Comparison of ENCODE assay signal across 8 cellular contexts in the genomic region with DNA sequence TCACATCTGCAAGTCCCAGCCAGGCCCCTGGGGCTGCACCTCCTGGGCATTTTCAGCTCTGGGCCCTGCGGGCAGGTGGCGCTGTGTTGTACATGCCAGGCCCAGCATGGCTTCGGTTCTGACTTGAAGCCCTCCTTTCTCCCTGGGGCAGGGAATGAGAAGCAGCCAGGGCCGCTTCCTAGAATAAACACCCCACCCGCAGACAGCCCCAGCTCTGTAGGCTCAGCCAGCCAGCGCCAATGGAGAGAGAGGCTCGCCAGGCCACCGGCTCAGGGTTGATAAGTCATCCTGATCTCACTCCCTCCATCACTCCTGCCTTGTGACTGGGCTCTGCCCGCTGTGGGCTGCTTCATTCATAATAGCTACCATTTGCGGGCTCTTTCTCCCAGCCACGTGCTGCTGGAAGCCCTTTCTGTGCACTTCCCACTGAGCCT. TPM values are rescaled to one million over a fixed set of nuclear protein-coding genes. Genes with fewer than 3 reads are reported as not detected.
A peak's percentile ranks its signal among the peaks of the same experiment; 100 is the strongest.
DNase-seq lines count a peak whose midpoint lies in the region; ATAC-seq and TF ChIP-seq lines count a peak whose summit lies in the region.

No MANE protein-coding gene starts in this region.

- H3K4me1 ChIP-seq in SJCRH30, result peaks cover 7% of the 10 kb centered on the region; the same call in 1 of the 2 replicates
- peaks cover 7% of the 10 kb centered on the region for H3K4me1 ChIP-seq in right cardiac atrium (ENCODE audit: control insufficient read depth, insufficient read depth, low read length)
- peaks cover 14% of the 10 kb centered on the region for H3K4me1 ChIP-seq in smooth muscle cell (ENCODE audit: low read depth)

- peak; percentile 50 for TF ChIP-seq CTCF in smooth muscle cell (IDR thresholded peaks at IDR 0.05; ENCODE audit: borderline replicate concordance, insufficient read depth, poor library complexity, severe bottlenecking)

- H3K4me2 ChIP-seq in smooth muscle cell, result no peak overlapping the region

- 39% methylated on average over 11 of the region's 11 CpGs for WGBS in right cardiac atrium
- 12% methylated on average over 11 of the region's 11 CpGs for WGBS in smooth muscle cell (ENCODE audit: low lambda C conversion rate)

- peaks cover 10% of the 10 kb centered on the region for H3K27me3 ChIP-seq in H7 (ENCODE audit: control insufficient read depth, insufficient read depth, low read length)
- H3K27me3 ChIP-seq in SJCRH30, result no peaks in the 10 kb centered on the region
- H3K27me3 ChIP-seq in right cardiac atrium (ENCODE audit: control insufficient read depth, insufficient read depth), result no peaks in the 10 kb centered on the region
- H3K27me3 ChIP-seq in smooth muscle cell (ENCODE audit: low read depth), result no peaks in the 10 kb centered on the region

- peaks cover 6% of the 10 kb centered on the region for H3K36me3 Mint-ChIP-seq in activated naive CD8-positive, alpha-beta T cell treated with anti-CD3 and anti-CD28 coated beads, Interleukin-2, amount 50 U/mL, for 24 hours (ENCODE audit: low read depth)

- H3F3A ChIP-seq in smooth muscle cell (ENCODE audit: low read depth), result peaks cover 13% of the 10 kb centered on the region

- H2AFZ ChIP-seq in smooth muscle cell (ENCODE audit: low read depth), result no peak overlapping the region

- peaks cover 10% of the 10 kb centered on the region for H3K79me2 ChIP-seq in smooth muscle cell (ENCODE audit: low read depth)

- peaks cover 12% of the 10 kb centered on the region for H3K27me3 Mint-ChIP-seq in activated naive CD8-positive, alpha-beta T cell treated with anti-CD3 and anti-CD28 coated beads, Interleukin-2, amount 50 U/mL, for 24 hours

- no peaks in the 10 kb centered on the region for H4K20me1 ChIP-seq in smooth muscle cell (ENCODE audit: low read depth)

- H3K4me3 Mint-ChIP-seq in activated naive CD8-positive, alpha-beta T cell treated with anti-CD3 and anti-CD28 coated beads, Interleukin-2, amount 50 U/mL, for 24 hours, result no peak overlapping the region

- ATAC-seq in activated naive CD8-positive, alpha-beta T cell treated with anti-CD3 and anti-CD28 coated beads, Interleukin-2, amount 50 U/mL, for 24 hours, result peak; percentile 9
- ATAC-seq in right cardiac atrium (peak; percentile 1 to 23), HG03159 (IDR thresholded peaks at IDR 0.05; ENCODE audit: unreplicated experiment) (no peak)

- peak; percentile 32 for DNase-seq in AG08395 (ENCODE audit: low spot score)
- peak; percentile 93 for DNase-seq in H7
- peak; percentile 44 to 60 for DNase-seq in SJCRH30
- peak; percentile 63 for DNase-seq in activated naive CD8-positive, alpha-beta T cell treated with anti-CD3 and anti-CD28 coated beads, Interleukin-2, amount 50 U/mL, for 24 hours
- DNase-seq in right cardiac atrium, result peak; percentile 61 to 83 (median 78)
- peak; percentile 34 for DNase-seq in smooth muscle cell (lab: John Stamatoyannopoulos, UW; ENCODE audit: unreplicated experiment)
- no peak for DNase-seq in GM03348 (ENCODE audit: low spot score)

- intact Hi-C loops in right cardiac atrium (cut with DNase I), result no loop called here

- no peak overlapping the region for H3K9ac ChIP-seq in smooth muscle cell (ENCODE audit: low read depth)

- H3K36me3 ChIP-seq in H7 (replicated peaks; ENCODE audit: control insufficient read depth, insufficient read depth, low read length) (peaks cover 5% of the 10 kb centered on the region; the same call in 1 of the 2 replicates), SJCRH30 (no peaks in the 10 kb centered on the region), smooth muscle cell (ENCODE audit: low read depth) (no peaks in the 10 kb centered on the region)

- no peak overlapping the region for H3K27ac Mint-ChIP-seq in activated naive CD8-positive, alpha-beta T cell treated with anti-CD3 and anti-CD28 coated beads, Interleukin-2, amount 50 U/mL, for 24 hours

- peaks cover 36% of the 10 kb centered on the region for H3K4me1 Mint-ChIP-seq in activated naive CD8-positive, alpha-beta T cell treated with anti-CD3 and anti-CD28 coated beads, Interleukin-2, amount 50 U/mL, for 24 hours

- H3K27ac ChIP-seq in SJCRH30 (no peak overlapping the region), right cardiac atrium (ENCODE audit: low read length) (peak overlapping the region; percentile 47), smooth muscle cell (ENCODE audit: low read depth) (peak overlapping the region; percentile 50)

- H3K9me3 ChIP-seq in SJCRH30 (replicated peaks), result no peaks in the 10 kb centered on the region
- H3K9me3 ChIP-seq in right cardiac atrium (ENCODE audit: control insufficient read depth, low read length), result no peaks in the 10 kb centered on the region
- no peaks in the 10 kb centered on the region for H3K9me3 ChIP-seq in smooth muscle cell (replicated peaks; ENCODE audit: low read depth)

- no peak overlapping the region for H3K4me3 ChIP-seq in H7 (ENCODE audit: insufficient read depth, low read depth, low read length)
- no peak overlapping the region for H3K4me3 ChIP-seq in SJCRH30
- H3K4me3 ChIP-seq in right cardiac atrium (ENCODE audit: low read length), result no peak overlapping the region
- no peak overlapping the region for H3K4me3 ChIP-seq in smooth muscle cell

- H3K9me3 Mint-ChIP-seq in activated naive CD8-positive, alpha-beta T cell treated with anti-CD3 and anti-CD28 coated beads, Interleukin-2, amount 50 U/mL, for 24 hours, result peaks cover 4% of the 10 kb centered on the region

RNA-seq across cellular contexts. Expression of a gene that starts 6.0 kb away (rescaled TPM):
- 1.5 and 2.7 TPM in 2 replicates for total RNA-seq in H7 (2014; rRNA removed; shearing (Covaris generic))
- 1.6 and 1.9 TPM in 2 replicates for total RNA-seq in SJCRH30 (2014; rRNA removed; shearing (Covaris generic))
- total RNA-seq in right cardiac atrium, result 10 to 100 TPM; 20.0 to 34.6 (median 33.1) TPM
- 15.2 TPM for polyA plus RNA-seq in right cardiac atrium
- 1.2 and 2.8 TPM in 2 replicates for total RNA-seq in smooth muscle cell
- 9.2 and 13.4 TPM in 2 replicates for polyA plus RNA-seq in smooth muscle cell

RNA-seq across cellular contexts. Expression of a gene that starts 37.0 kb away (rescaled TPM):
- 34.7 and 45.0 TPM in 2 replicates for total RNA-seq in H7 (2014; rRNA removed; shearing (Covaris generic))
- 31.2 and 34.1 TPM in 2 replicates for total RNA-seq in SJCRH30 (2014; rRNA removed; shearing (Covaris generic))
- 1 to 10 TPM; 2.3 to 4.2 (median 3.5) TPM for total RNA-seq in right cardiac atrium
- polyA plus RNA-seq in right cardiac atrium, result 2.1 TPM
- 2.7 and 9.6 TPM in 2 replicates for total RNA-seq in smooth muscle cell
- 1.3 and 2.5 TPM in 2 replicates for polyA plus RNA-seq in smooth muscle cell

RNA-seq across cellular contexts. Expression of a gene that starts 41.3 kb away (rescaled TPM):
- 92.3 and 115 TPM in 2 replicates for total RNA-seq in H7 (2014; rRNA removed; shearing (Covaris generic))
- 21.8 and 28.9 TPM in 2 replicates for total RNA-seq in SJCRH30 (2014; rRNA removed; shearing (Covaris generic))
- 10 to 100 TPM; 57.6 to 61.9 (median 59.7) TPM for total RNA-seq in right cardiac atrium
- polyA plus RNA-seq in right cardiac atrium, result 131 TPM
- 18.4 and 29.6 TPM in 2 replicates for total RNA-seq in smooth muscle cell
- 47.7 and 52.2 TPM in 2 replicates for polyA plus RNA-seq in smooth muscle cell
